In the genomic region with DNA sequence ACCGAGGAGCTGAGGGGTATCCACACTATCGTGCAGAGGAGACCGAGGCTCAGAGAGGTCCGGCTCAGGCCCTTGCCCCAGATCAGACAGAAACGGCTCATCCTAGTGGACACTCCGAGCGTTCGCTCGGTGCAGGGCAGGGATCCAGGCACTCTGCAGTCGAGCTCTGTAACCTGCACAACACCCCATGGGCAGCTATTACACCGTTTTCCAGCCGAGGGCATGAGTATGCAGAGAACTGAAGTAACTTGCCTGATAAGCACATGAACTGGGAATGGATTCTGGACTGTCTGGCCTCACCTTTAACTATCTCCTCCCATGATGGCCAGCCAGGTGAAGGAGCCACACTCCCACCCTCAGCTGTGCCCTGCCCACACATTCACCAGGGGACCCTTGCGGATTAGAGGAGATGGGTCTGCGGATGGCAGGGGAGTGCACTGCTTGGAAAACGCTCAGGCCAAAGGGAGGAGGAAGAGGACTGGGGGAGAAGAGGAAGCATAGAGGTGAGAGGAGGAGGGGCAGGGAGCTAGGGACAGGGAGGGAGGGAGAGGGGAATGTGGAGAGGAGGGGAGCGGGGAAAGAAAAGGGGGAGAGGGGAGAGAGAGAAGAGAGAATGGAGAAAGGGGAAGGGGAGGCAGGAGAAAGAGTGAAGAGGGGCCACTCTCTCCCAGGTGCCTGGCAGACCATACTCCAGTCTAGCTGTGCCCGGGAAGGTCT, we compare ENCODE assay signal across 18 cellular contexts. TPM values are rescaled to one million over a fixed set of nuclear protein-coding genes. Genes with fewer than 3 reads are reported as not detected.
A peak's percentile ranks its signal among the peaks of the same experiment; 100 is the strongest.
DNase-seq lines count a peak whose midpoint lies in the region; ATAC-seq, FAIRE-seq and TF ChIP-seq lines count a peak whose summit lies in the region.
"Had no signal": no experiment of that assay in that cellular context is flagged by ENCODE, and none has a peak within 500 bp of the region (broad histone marks: within the 10 kb centered on the region; RNA-seq: fewer than 3 reads in every experiment).

No MANE protein-coding gene starts in this region.

- H3K27me3 Mint-ChIP-seq in neural progenitor cell (ENCODE audit: insufficient read depth, low read depth): peaks cover 11% of the 10 kb centered on the region

- no peaks in the 10 kb centered on the region for H4K20me1 ChIP-seq in DOHH2 (ENCODE audit: control insufficient read depth, insufficient read depth, low read depth, low read length)
- no peaks in the 10 kb centered on the region for H4K20me1 ChIP-seq in Karpas-422 (ENCODE audit: insufficient read depth, low read depth, low read length)
- peaks cover 2 to 3% of the 10 kb centered on the region in 2 experiments for H4K20me1 ChIP-seq in H1 (replicated peaks in 1 of 2; ENCODE audit: control insufficient read depth in 1 of 2, insufficient read depth in 2 of 2, low read length in 2 of 2)
- H4K20me1 ChIP-seq in neural progenitor cell (ENCODE audit: low read depth): peaks cover 59% of the 10 kb centered on the region

- no peak overlapping the region for H3K56ac ChIP-seq in H1 (replicated peaks; ENCODE audit: insufficient read length, low read depth, low read length)

- H2BK5ac ChIP-seq in H1 (ENCODE audit: low read depth, low read length): peak overlapping the region; percentile 44; the same call in 1 of the 2 replicates

- no peak for TF ChIP-seq POLR2A in H1 (IDR thresholded peaks at IDR 0.05; ENCODE audit: control extremely low read depth in 1 of 2, low read depth in 2 of 2, low read length in 2 of 2)

- H2BK20ac ChIP-seq in H1 (ENCODE audit: low read length): peak overlapping the region; percentile 32; the same call in 1 of the 2 replicates

- H3F3A ChIP-seq in DOHH2 (ENCODE audit: control insufficient read depth, insufficient read depth) (peaks cover 18% of the 10 kb centered on the region), neural progenitor cell (ENCODE audit: low read depth) (peaks cover 3% of the 10 kb centered on the region)

- in situ Hi-C loops in ACHN (cut with HindIII; ENCODE audit: low pct_ligation_motif_present, low pct_unique_long_range_greater_than_20kb, low sequenced_read_pairs): no loop called here

- TF ChIP-seq CTCF in DOHH2 (IDR thresholded peaks at IDR 0.05; ENCODE audit: low read depth, low read length, poor library complexity, severe bottlenecking) (no peak), H1 (IDR thresholded peaks at IDR 0.05; ENCODE audit: control extremely low read depth in 1 of 3, insufficient read depth in 1 of 3, low read depth in 1 of 3, low read length in 3 of 3) (peak in 2 of 3 experiments; percentile 25 to 28; a peak in 2 of 4 replicates), neural progenitor cell (IDR thresholded peaks at IDR 0.05) (peak; percentile 14)

- H3K23me2 ChIP-seq in H1 (ENCODE audit: low read depth, low read length): peaks cover 5% of the 10 kb centered on the region; the same call in 1 of the 2 replicates

- H3K4me2 ChIP-seq in DOHH2 (ENCODE audit: low read length): peak overlapping the region; percentile 24
- peak overlapping the region; percentile 30 for H3K4me2 ChIP-seq in Karpas-422 (ENCODE audit: low read depth, low read length, poor library complexity, severe bottlenecking)
- H3K4me2 ChIP-seq in H1 (ENCODE audit: insufficient read depth in 1 of 2, low read depth in 2 of 2, low read length in 2 of 2): peak overlapping the region; percentile 71 to 73
- peak overlapping the region; percentile 46 for H3K4me2 ChIP-seq in neural progenitor cell

- no peaks in the 10 kb centered on the region for H3K79me2 ChIP-seq in DOHH2 (ENCODE audit: control insufficient read depth, low read length)
- H3K79me2 ChIP-seq in Karpas-422 (ENCODE audit: low read length): 0 out of 2 replicates have a peak, but pooled peaks cover 3% of the 10 kb centered on the region
- H3K79me2 ChIP-seq in H1 (ENCODE audit: control insufficient read depth in 1 of 2, insufficient read depth in 2 of 2, low read length in 2 of 2): no peaks in the 10 kb centered on the region
- H3K79me2 ChIP-seq in neural progenitor cell (ENCODE audit: low read depth): no peaks in the 10 kb centered on the region

- peak overlapping the region; percentile 37 for H3K27ac Mint-ChIP-seq in neural progenitor cell
- H3K27ac Mint-ChIP-seq: activated CD8-positive, alpha-beta memory T cell treated with anti-CD3 and anti-CD28 coated beads, Interleukin-2, amount 10 ng/mL, durations not matched to agents 7 days and 5 days; HFFc6; immature natural killer cell had no signal

- no peak overlapping the region for H3K9ac ChIP-seq in Karpas-422 (ENCODE audit: low read length)
- no peak overlapping the region for H3K9ac ChIP-seq in H1 (replicated peaks in 1 of 4; ENCODE audit: extremely low read depth in 1 of 4, low read depth in 3 of 4, low read length in 3 of 4)
- no peak overlapping the region for H3K9ac ChIP-seq in neural progenitor cell

- H3K4me1 ChIP-seq in DOHH2 (ENCODE audit: control insufficient read depth, low read length): peaks cover 49% of the 10 kb centered on the region
- peaks cover 64% of the 10 kb centered on the region for H3K4me1 ChIP-seq in Karpas-422 (ENCODE audit: low read length)
- H3K4me1 ChIP-seq in H1 (replicated peaks in 1 of 4; ENCODE audit: control insufficient read depth in 3 of 4, insufficient read depth in 4 of 4, low read length in 3 of 4): peaks cover 10 to 50% (median 35%) of the 10 kb centered on the region in 4 experiments
- H3K4me1 ChIP-seq in neural progenitor cell: peaks cover 52% of the 10 kb centered on the region
- H3K4me1 ChIP-seq: gastrocnemius medialis had no signal

- 50 to 83% methylated on average over 1 to 16 of the region's 17 CpGs for WGBS in H1 (ENCODE audit: extremely low coverage in 1 of 2, insufficient coverage in 1 of 2, insufficient read length in 1 of 2, insufficient replicate concordance in 2 of 2, low coverage in 1 of 2, low lambda C conversion rate in 2 of 2, missing lambda C conversion rate in 1 of 2), 2 experiments

- FAIRE-seq in H1 (lab: Jason Lieb, UNC): no peak
- FAIRE-seq: GM19239 had no signal

- H3K4me3 Mint-ChIP-seq in neural progenitor cell: peak overlapping the region; percentile 21
- H3K4me3 Mint-ChIP-seq: activated CD8-positive, alpha-beta memory T cell treated with anti-CD3 and anti-CD28 coated beads, Interleukin-2, amount 10 ng/mL, durations not matched to agents 7 days and 5 days; HFFc6; immature natural killer cell had no signal

- no peak for ATAC-seq in GM21717 (IDR thresholded peaks at IDR 0.05; ENCODE audit: unreplicated experiment)
- ATAC-seq: activated CD8-positive, alpha-beta memory T cell treated with anti-CD3 and anti-CD28 coated beads, Interleukin-2, amount 10 ng/mL, durations not matched to agents 7 days and 5 days; gastrocnemius medialis; right cardiac atrium had no signal

- TF ChIP-seq RAD21 in H1 (IDR thresholded peaks at IDR 0.05 in 1 of 2, conservative IDR thresholded peaks at IDR 0.05 in 1 of 2; ENCODE audit: low read depth in 2 of 2, low read length in 2 of 2): peak in 1 of 2 experiments; percentile 19; a peak in 1 of 4 replicates

- no peak overlapping the region for H3K4me3 ChIP-seq in DOHH2 (ENCODE audit: low read length)
- H3K4me3 ChIP-seq in Karpas-422 (ENCODE audit: low read length): no peak overlapping the region
- H3K4me3 ChIP-seq in H1 (ENCODE audit: extremely low read depth in 1 of 4, insufficient read depth in 2 of 4, low read depth in 3 of 4, low read length in 4 of 4): peak overlapping the region in 3 of 4 experiments; percentile 29 to 53 (median 38); a peak in 4 of 8 replicates
- no peak overlapping the region for H3K4me3 ChIP-seq in neural progenitor cell
- H3K4me3 ChIP-seq: ascending aorta, gastrocnemius medialis had no signal

- H3K23ac ChIP-seq in H1 (ENCODE audit: insufficient read length): no peak overlapping the region

- H3K36me3 ChIP-seq in DOHH2 (ENCODE audit: control insufficient read depth, low read length): no peaks in the 10 kb centered on the region
- H3K36me3 ChIP-seq in Karpas-422 (ENCODE audit: insufficient read depth, low read length): no peaks in the 10 kb centered on the region
- H3K36me3 ChIP-seq in H1 (ENCODE audit: control insufficient read depth in 2 of 4, insufficient read depth in 4 of 4, low read length in 3 of 4): no peaks in the 10 kb centered on the region
- no peaks in the 10 kb centered on the region for H3K36me3 ChIP-seq in neural progenitor cell
- H3K36me3 ChIP-seq: ascending aorta, gastrocnemius medialis had no signal

- H2AFZ ChIP-seq in Karpas-422 (ENCODE audit: low read length) (no peak overlapping the region), H1 (ENCODE audit: low read length) (no peak overlapping the region), neural progenitor cell (replicated peaks) (no peak overlapping the region)

- H3K9me2 ChIP-seq in DOHH2 (replicated peaks; ENCODE audit: control insufficient read depth, low read length) (no peaks in the 10 kb centered on the region), Karpas-422 (replicated peaks; ENCODE audit: insufficient read depth, low read length) (no peaks in the 10 kb centered on the region)

- no peak overlapping the region for H4K5ac ChIP-seq in H1 (ENCODE audit: insufficient read length, low read depth, low read length)

- no peak overlapping the region for H3K27ac ChIP-seq in DOHH2 (ENCODE audit: low read depth, low read length)
- no peak overlapping the region for H3K27ac ChIP-seq in Karpas-422 (ENCODE audit: low read length)
- no peak overlapping the region for H3K27ac ChIP-seq in H1 (ENCODE audit: low read depth, low read length)
- H3K27ac ChIP-seq in neural progenitor cell: no peak overlapping the region
- H3K27ac ChIP-seq in caudate nucleus (ENCODE audit: low read depth, low read length): no peak overlapping the region
- H3K27ac ChIP-seq: ascending aorta, gastrocnemius medialis, VCaP had no signal

- H3K27me3 ChIP-seq in DOHH2 (ENCODE audit: control insufficient read depth, low read length): peaks cover 11% of the 10 kb centered on the region
- no peaks in the 10 kb centered on the region for H3K27me3 ChIP-seq in Karpas-422 (ENCODE audit: low read length)
- peaks cover 0 to 7% (median 6%) of the 10 kb centered on the region in 4 experiments; a peak in 5 of 7 replicates for H3K27me3 ChIP-seq in H1 (replicated peaks in 1 of 4; ENCODE audit: control insufficient read depth in 3 of 4, extremely low read depth in 1 of 4, insufficient read depth in 3 of 4, low read length in 3 of 4)
- H3K27me3 ChIP-seq in neural progenitor cell: peaks cover 11% of the 10 kb centered on the region
- H3K27me3 ChIP-seq: ascending aorta had no signal

- H4K8ac ChIP-seq in H1 (ENCODE audit: extremely low read depth, insufficient read depth, low read length): no peak overlapping the region; the same call in 1 of the 2 replicates

- no peaks in the 10 kb centered on the region for H3K9me3 Mint-ChIP-seq in neural progenitor cell
- H3K9me3 Mint-ChIP-seq: HFFc6, immature natural killer cell had no signal

- CTCF ChIA-PET in H1 (lab: Charles Lee; ENCODE audit: partially characterized antibody): interaction anchor here (0.5 to 2.7 kb wide), 12 partner anchors 10 to 142 kb away, joined by 3 to 19 read pairs (median 4); no protein-coding TSS in a partner anchor

- no peak overlapping the region for H2AK5ac ChIP-seq in H1 (ENCODE audit: low read depth, low read length)

- POLR2A ChIA-PET in H1 (lab: Charles Lee; ENCODE audit: partially characterized antibody): interaction anchor here (1.0 to 2.8 kb wide), 6 partner anchors 10 to 42 kb away, joined by 3 to 13 read pairs (median 4); no protein-coding TSS in a partner anchor

- TF ChIP-seq EP300 in H1 (IDR thresholded peaks at IDR 0.05; ENCODE audit: borderline replicate concordance in 1 of 2, low read depth in 2 of 2, low read length in 2 of 2): no peak

- H2BK12ac ChIP-seq in H1 (ENCODE audit: low read depth, low read length): peak overlapping the region; percentile 62; the same call in 1 of the 2 replicates

- H3K9me3 ChIP-seq in DOHH2 (ENCODE audit: control insufficient read depth, insufficient read depth, low read length): no peaks in the 10 kb centered on the region
- no peaks in the 10 kb centered on the region for H3K9me3 ChIP-seq in Karpas-422 (ENCODE audit: low read length)
- no peaks in the 10 kb centered on the region for H3K9me3 ChIP-seq in H1 (ENCODE audit: insufficient read depth in 2 of 2, low read depth in 1 of 2, low read length in 1 of 2)
- no peaks in the 10 kb centered on the region for H3K9me3 ChIP-seq in neural progenitor cell (ENCODE audit: low read depth)
- H3K9me3 ChIP-seq: ascending aorta, gastrocnemius medialis had no signal

- no peak overlapping the region for H3K14ac ChIP-seq in H1 (ENCODE audit: insufficient read length)

- no peaks in the 10 kb centered on the region for H3K79me1 ChIP-seq in H1 (ENCODE audit: low read depth, low read length)

- DNase-seq in Karpas-422: no peak
- no peak for DNase-seq in H1 (ENCODE audit: low read depth in 1 of 2, low spot score in 2 of 2)
- DNase-seq in neural progenitor cell (ENCODE audit: low spot score): no peak
- DNase-seq in ACHN: no peak
- DNase-seq in caudate nucleus (lab: John Stamatoyannopoulos, UW): no peak
- DNase-seq: activated CD8-positive, alpha-beta memory T cell treated with anti-CD3 and anti-CD28 coated beads, Interleukin-2, amount 10 ng/mL, durations not matched to agents 7 days and 5 days; activated gamma-delta T cell; DMS79; gastrocnemius medialis; HFFc6; immature natural killer cell; IMR-90; right cardiac atrium had no signal

- H3K4me1 Mint-ChIP-seq in neural progenitor cell: peaks cover 61% of the 10 kb centered on the region

- peak overlapping the region; percentile 6; the same call in 1 of the 2 replicates for H2BK15ac ChIP-seq in H1 (ENCODE audit: low read length)

- no peak overlapping the region for H3K4ac ChIP-seq in H1 (replicated peaks; ENCODE audit: insufficient read length, low read depth, low read length)

- H3K36me3 Mint-ChIP-seq in neural progenitor cell: no peaks in the 10 kb centered on the region
- H3K36me3 Mint-ChIP-seq: activated CD8-positive, alpha-beta memory T cell treated with anti-CD3 and anti-CD28 coated beads, Interleukin-2, amount 10 ng/mL, durations not matched to agents 7 days and 5 days; immature natural killer cell had no signal

- peak overlapping the region; percentile 45 for H4K91ac ChIP-seq in H1 (replicated peaks; ENCODE audit: insufficient read length, low read length)

- H2BK120ac ChIP-seq in H1 (replicated peaks; ENCODE audit: low read depth, low read length): no peak overlapping the region

- H3K18ac ChIP-seq in H1 (ENCODE audit: extremely low read depth, low read length): peak overlapping the region; percentile 84; the same call in 1 of the 2 replicates

RNA-seq across cellular contexts. Expression of gene TCF20, which starts 33.0 kb away (rescaled TPM):
- total RNA-seq in Karpas-422 (2014; rRNA removed; shearing (Covaris generic); ENCODE audit: low replicate concordance): 38.1 and 60.1 TPM in 2 replicates
- 79.8 and 80.4 TPM in 2 replicates for total RNA-seq in H1 (2021; fragmentation: NEBNext Ultra II Directional; extraction: Animal tissue kit (Norgen Biotek cat#: 25700))
- 22.0 and 23.3 TPM in 2 replicates for polyA plus RNA-seq in H1 (2011; rRNA removed)
- polyA plus RNA-seq in H1 (2011; cell fraction: cytosol; rRNA removed): 30.3 TPM
- 38.0 TPM for polyA plus RNA-seq in H1 (2011; cell fraction: nucleus; rRNA removed)
- polyA plus RNA-seq in H1 (2012, experiment 1 of 2): 32.2 to 35.2 TPM (median 33.5 TPM) in 4 replicates
- 6.0 TPM for polyA plus RNA-seq in H1 (2012, experiment 2 of 2)
- polyA plus RNA-seq in H1 (2013, experiment 1 of 2): 23.5 TPM
- polyA plus RNA-seq in H1 (2013, experiment 2 of 2): 22.7 TPM
- polyA minus RNA-seq in H1 (2011; rRNA and poly(A)+ RNA removed): 101 TPM in 2 replicates
- 35.6 TPM for polyA minus RNA-seq in H1 (2011; cell fraction: cytosol; rRNA and poly(A)+ RNA removed)
- 74.0 TPM for polyA minus RNA-seq in H1 (2011; cell fraction: nucleus; rRNA and poly(A)+ RNA removed)
- total RNA-seq in neural progenitor cell (ENCODE audit: low replicate concordance): 53.7 and 67.4 TPM in 2 replicates

Comparison
In these comparisons a context has a peak if more than half of its experiments do, and no peak if none do; other contexts are left out.
1. H3K4me3 ChIP-seq: peak in H1 (3 of 4); none in DOHH2 (single experiment), Karpas-422 (single experiment) and neural progenitor cell (single experiment).
2. Peak in every context shown above with its lines, with median percentiles within 50 percentile points of each other: H3K4me2 ChIP-seq.